In genomic region chr3:38622336-38622735, GRCh38 we compare ENCODE assay signal across 7 cellular contexts. TPM values are rescaled to one million over a fixed set of nuclear protein-coding genes. Genes with fewer than 3 reads are reported as not detected.
"Had no signal": no experiment of that assay in that cellular context is flagged by ENCODE, and none has a peak within 500 bp of the region (broad histone marks: within the 10 kb centered on the region; RNA-seq: fewer than 3 reads in every experiment).

No MANE protein-coding gene starts in this region.

- H3K4me3 ChIP-seq: K562 had no signal

- DNase-seq: IMR-90, KBM-7 had no signal

- H3K27ac ChIP-seq: HL-60 had no signal

RNA-seq across cellular contexts. Expression of gene SCN5A, which starts 27.2 kb away (rescaled TPM):
- total RNA-seq: HepG2, HT-29 had no signal
- polyA plus RNA-seq: IgD-negative memory B cell had no signal
